ENCODE assay signal across 24 cellular contexts in the genomic region with DNA sequence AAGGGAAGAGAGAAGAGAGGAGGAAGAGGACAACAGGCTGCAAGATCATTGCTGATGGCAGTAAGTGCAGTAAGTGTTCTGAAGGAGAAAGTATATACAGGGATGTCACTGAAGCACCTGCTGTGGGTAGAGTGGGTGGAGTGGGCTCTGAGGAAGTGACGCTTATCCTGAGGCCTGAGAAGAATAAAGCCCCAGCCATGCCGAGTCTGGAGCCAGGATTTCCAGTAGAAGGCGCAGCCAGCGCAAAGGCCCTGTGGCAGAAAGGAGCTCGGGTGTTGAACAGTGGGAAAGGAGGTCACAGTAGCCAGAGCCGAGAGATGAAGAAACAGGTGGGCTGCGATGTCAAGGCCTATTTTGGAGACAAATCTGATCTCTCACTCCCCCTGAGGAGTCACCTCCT. TPM values are rescaled to one million over a fixed set of nuclear protein-coding genes. Genes with fewer than 3 reads are reported as not detected.
DNase-seq lines count a peak whose midpoint lies in the region; ATAC-seq, FAIRE-seq and TF ChIP-seq lines count a peak whose summit lies in the region.
"Had no signal": no experiment of that assay in that cellular context is flagged by ENCODE, and none has a peak within 500 bp of the region (broad histone marks: within the 10 kb centered on the region; RNA-seq: fewer than 3 reads in every experiment).

No MANE protein-coding gene starts in this region.

- no peaks in the 10 kb centered on the region for H3K9me1 ChIP-seq in K562 (ENCODE audit: control insufficient read depth, insufficient read depth, low read length)

- DNase-seq in CD4-positive, alpha-beta memory T cell, result peak in 2 of 5 donors; percentile 35 to 38
- DNase-seq in K562 (ENCODE audit: extremely low read depth in 1 of 4, low spot score in 3 of 4) (peak in 3 of 4 experiments; percentile 3 to 11 (median 4)), GDM1 (lab: John Stamatoyannopoulos, UW) (no peak), HuH-7 (ENCODE audit: low spot score) (no peak)
- DNase-seq: caudate nucleus; DMS79 treated with DMSO at 0.1 percent for 48 hours; head of caudate nucleus; MG63; NCI-H1436; NCI-H524 treated with DMSO at 0.1 percent for 48 hours; SK-N-SH; stimulated activated CD4-positive, alpha-beta T cell treated with anti-CD3 and anti-CD28 coated beads, Interleukin-2, amount 100 ng/mL, for 48 hours; T1000; thyroid gland had no signal

- POLR2A ChIA-PET in CD4-positive, alpha-beta memory T cell (lab: Charles Lee; ENCODE audit: partially characterized antibody), result interaction anchor here (0.8 to 4.7 kb wide), 5 partner anchors 17 to 213 kb away, joined by 3 to 42 read pairs (median 6); a partner anchor contains a TSS
- POLR2A ChIA-PET in K562 (lab: Yijun Ruan, JAX), result interaction anchor here (1.1 kb wide), 1 partner anchor 149 kb away, joined by 4 read pairs; no protein-coding TSS in a partner anchor

- 36% methylated on average over 7 of the region's 7 CpGs for WGBS in K562 (ENCODE audit: insufficient coverage, low coverage, missing lambda C conversion rate)

- no peak for TF ChIP-seq EP300 in K562 (IDR thresholded peaks at IDR 0.05; ENCODE audit: low read length)

- no peaks in the 10 kb centered on the region for H3K79me2 ChIP-seq in K562 (ENCODE audit: control insufficient read depth, insufficient read depth, low read length)

- intact Hi-C loops in CD4-positive, alpha-beta memory T cell (cut with micrococcal nuclease), result loop anchor here (5.0 kb wide), 1 partner anchor 467 kb away; no protein-coding TSS in a partner anchor
- intact Hi-C loops in K562 (cut with micrococcal nuclease), result loop anchor here (2.0 to 5.0 kb wide), 3 partner anchors 151 to 467 kb away; a partner anchor contains a TSS

- H3K36me3 Mint-ChIP-seq in CD4-positive, alpha-beta memory T cell, result no peaks in the 10 kb centered on the region
- H3K36me3 Mint-ChIP-seq in T-helper 1 cell treated with Interleukin-12 subunit alpha and Interleukin-12 subunit beta and Interleukin-4 antibody, amounts not matched to agents 30 μg/mL and 1 μg/mL, for 36 hours (ENCODE audit: low read depth), result no peaks in the 10 kb centered on the region
- H3K36me3 Mint-ChIP-seq: WTC11 had no signal

- H3K9me3 ChIP-seq in BLaER1 (no peaks in the 10 kb centered on the region; the same call in 1 of the 2 replicates), K562 (replicated peaks; ENCODE audit: control insufficient read depth, insufficient read depth, low read depth, low read length) (no peaks in the 10 kb centered on the region)
- H3K9me3 ChIP-seq in CD4-positive, alpha-beta memory T cell (ENCODE audit: control insufficient read depth in 1 of 2, low read length in 2 of 2), result no peaks in the 10 kb centered on the region
- H3K9me3 ChIP-seq: ascending aorta, SK-N-SH, thyroid gland had no signal

- no peak for ATAC-seq in K562
- no peak for ATAC-seq in GM21786 (IDR thresholded peaks at IDR 0.05; ENCODE audit: unreplicated experiment)
- ATAC-seq in GM21825 (IDR thresholded peaks at IDR 0.05; ENCODE audit: unreplicated experiment), result no peak

- H3K4me3 ChIP-seq in BLaER1 (no peak overlapping the region), K562 (no peak overlapping the region)
- H3K4me3 ChIP-seq in CD4-positive, alpha-beta memory T cell (ENCODE audit: low read length in 2 of 2), result no peak overlapping the region
- H3K4me3 ChIP-seq: ascending aorta, GM23338, MG63, smooth muscle cell, thyroid gland had no signal

- in situ Hi-C loops in K562 (cut with MboI), result loop anchor here (5.0 kb wide), 2 partner anchors 152 to 472 kb away; a partner anchor contains a TSS

- TF ChIP-seq POLR2A in K562 (conservative IDR thresholded peaks at IDR 0.05), result no peak

- peak overlapping the region in 4 of 7 donors; percentile 57 to 79 (median 64) for H3K27ac Mint-ChIP-seq in CD4-positive, alpha-beta memory T cell
- H3K27ac Mint-ChIP-seq in T-helper 1 cell treated with Interleukin-12 subunit alpha and Interleukin-12 subunit beta and Interleukin-4 antibody, amounts not matched to agents 30 μg/mL and 1 μg/mL, for 36 hours, result peak overlapping the region; percentile 79
- H3K27ac Mint-ChIP-seq: GM23338; stimulated activated naive CD8-positive, alpha-beta T cell treated with anti-CD3 and anti-CD28 coated beads, Interleukin-15, Interleukin-2, amounts not matched to agents 100 ng/mL and 50 ng/mL, for 24 hours; WTC11 had no signal

- H3K27me3 ChIP-seq in BLaER1 (no peaks in the 10 kb centered on the region), K562 (ENCODE audit: control insufficient read depth in 2 of 2, insufficient read depth in 2 of 2, low read length in 2 of 2) (peaks cover 0 to 11% of the 10 kb centered on the region in 2 experiments; a peak in 2 of 5 replicates)
- no peaks in the 10 kb centered on the region for H3K27me3 ChIP-seq in CD4-positive, alpha-beta memory T cell (ENCODE audit: insufficient read depth, low read length)
- H3K27me3 ChIP-seq: ascending aorta, thyroid gland had no signal

- H3K27ac ChIP-seq in BLaER1, result no peak overlapping the region
- H3K27ac ChIP-seq in CD4-positive, alpha-beta memory T cell (ENCODE audit: low read depth, low read length), result no peak overlapping the region
- no peak overlapping the region for H3K27ac ChIP-seq in K562 (ENCODE audit: extremely low read depth, low read depth, low read length)
- H3K27ac ChIP-seq: ascending aorta, HL-60, thyroid gland had no signal

- H3K4me2 ChIP-seq in BLaER1 (peak overlapping the region; percentile 66), K562 (ENCODE audit: insufficient read depth, low read length) (no peak overlapping the region)
- H3K4me2 ChIP-seq: SK-N-SH, smooth muscle cell had no signal

- H3K9ac ChIP-seq in BLaER1 (no peak overlapping the region), K562 (ENCODE audit: insufficient read depth in 1 of 2, low read depth in 2 of 2, low read length in 2 of 2) (no peak overlapping the region)
- H3K9ac ChIP-seq: SK-N-SH had no signal

- TF ChIP-seq CTCF in K562 (IDR thresholded peaks at IDR 0.05 in 2 of 3, conservative IDR thresholded peaks at IDR 0.05 in 1 of 3; ENCODE audit: insufficient read depth in 2 of 3, low read depth in 1 of 3, low read length in 3 of 3), result no peak

- H3K4me3 Mint-ChIP-seq in CD4-positive, alpha-beta memory T cell, result peak overlapping the region in 1 of 8 donors; percentile 63
- H3K4me3 Mint-ChIP-seq in T-helper 1 cell treated with Interleukin-12 subunit alpha and Interleukin-12 subunit beta and Interleukin-4 antibody, amounts not matched to agents 30 μg/mL and 1 μg/mL, for 36 hours, result peak overlapping the region; percentile 26
- H3K4me3 Mint-ChIP-seq: GM23338, WTC11 had no signal

- H3K36me3 ChIP-seq in BLaER1 (no peaks in the 10 kb centered on the region; the same call in 1 of the 2 replicates), K562 (ENCODE audit: control insufficient read depth, insufficient read depth, low read length) (no peaks in the 10 kb centered on the region)
- no peaks in the 10 kb centered on the region for H3K36me3 ChIP-seq in CD4-positive, alpha-beta memory T cell (ENCODE audit: insufficient read depth, low read length)
- H3K36me3 ChIP-seq: ascending aorta, MG63, thyroid gland had no signal

- H3K4me1 ChIP-seq in BLaER1 (peaks cover 46% of the 10 kb centered on the region), K562 (replicated peaks in 1 of 2; ENCODE audit: control insufficient read depth in 2 of 2, insufficient read depth in 2 of 2, low read length in 2 of 2) (peaks cover 6 to 24% of the 10 kb centered on the region in 2 experiments; a peak in 3 of 5 replicates)
- peaks cover 39% of the 10 kb centered on the region for H3K4me1 ChIP-seq in CD4-positive, alpha-beta memory T cell (ENCODE audit: insufficient read depth, low read length)
- H3K4me1 ChIP-seq: ascending aorta had no signal

- H2AFZ ChIP-seq in K562 (ENCODE audit: low read depth, low read length), result no peak overlapping the region
- H2AFZ ChIP-seq: GM23338 had no signal

- BruUV-seq in K562 (replicated peaks; lab: Mats Ljungman, UMichigan), result no TSS peak

- no peaks in the 10 kb centered on the region for H4K20me1 ChIP-seq in BLaER1
- no peaks in the 10 kb centered on the region; the same call in 1 of the 2 replicates for H4K20me1 ChIP-seq in K562 (replicated peaks; ENCODE audit: control insufficient read depth, insufficient read depth, low read length)

- CTCF ChIA-PET in CD4-positive, alpha-beta memory T cell (lab: Charles Lee; ENCODE audit: partially characterized antibody), result interaction anchor here (1.3 to 6.9 kb wide), 20 partner anchors 13 to 470 kb away, joined by 3 to 98 read pairs (median 10); a partner anchor contains a TSS
- CTCF ChIA-PET in K562 (lab: Yijun Ruan, JAX; ENCODE audit: low intra/inter-chr PET ratio), result interaction anchor here (1.0 to 2.1 kb wide), 2 partner anchors 151 to 469 kb away, joined by 6 to 9 read pairs; no protein-coding TSS in a partner anchor

- no peak for TF ChIP-seq RAD21 in K562 (CRISPR knock-in tag; conservative IDR thresholded peaks at IDR 0.05 in 1 of 2, IDR thresholded peaks at IDR 0.05 in 1 of 2)

- no peaks in the 10 kb centered on the region for H3K27me3 Mint-ChIP-seq in CD4-positive, alpha-beta memory T cell
- no peaks in the 10 kb centered on the region for H3K27me3 Mint-ChIP-seq in T-helper 1 cell treated with Interleukin-12 subunit alpha and Interleukin-12 subunit beta and Interleukin-4 antibody, amounts not matched to agents 30 μg/mL and 1 μg/mL, for 36 hours (ENCODE audit: low read depth)
- H3K27me3 Mint-ChIP-seq: stimulated activated naive CD8-positive, alpha-beta T cell treated with anti-CD3 and anti-CD28 coated beads, Interleukin-15, Interleukin-2, amounts not matched to agents 100 ng/mL and 50 ng/mL, for 24 hours had no signal

- H3K9me3 Mint-ChIP-seq in CD4-positive, alpha-beta memory T cell, result no peaks in the 10 kb centered on the region
- H3K9me3 Mint-ChIP-seq in T-helper 1 cell treated with Interleukin-12 subunit alpha and Interleukin-12 subunit beta and Interleukin-4 antibody, amounts not matched to agents 30 μg/mL and 1 μg/mL, for 36 hours, result no peaks in the 10 kb centered on the region
- H3K9me3 Mint-ChIP-seq: GM23338; stimulated activated naive CD8-positive, alpha-beta T cell treated with anti-CD3 and anti-CD28 coated beads, Interleukin-15, Interleukin-2, amounts not matched to agents 100 ng/mL and 50 ng/mL, for 24 hours; WTC11 had no signal

- no peak for FAIRE-seq in K562 (lab: Jason Lieb, UNC)

- H3K4me1 Mint-ChIP-seq in CD4-positive, alpha-beta memory T cell, result peaks cover 14 to 35% (median 26%) of the 10 kb centered on the region in 4 donors
- peaks cover 18% of the 10 kb centered on the region for H3K4me1 Mint-ChIP-seq in T-helper 1 cell treated with Interleukin-12 subunit alpha and Interleukin-12 subunit beta and Interleukin-4 antibody, amounts not matched to agents 30 μg/mL and 1 μg/mL, for 36 hours (ENCODE audit: low read depth)

RNA-seq across cellular contexts. Expression of a gene that starts 31.8 kb away (rescaled TPM):
- 100 to 1,000 TPM; 170 to 173 TPM for total RNA-seq in CD4-positive, alpha-beta memory T cell
- 100 to 1,000 TPM; 211 to 275 TPM for polyA plus RNA-seq in CD4-positive, alpha-beta memory T cell
- 133 and 378 TPM in 2 replicates for total RNA-seq in K562 (2011; cell fraction: chromatin; rRNA removed; ENCODE audit: low replicate concordance)
- total RNA-seq in K562 (2011; cell fraction: nucleolus; rRNA removed), result 188 and 218 TPM in 2 replicates
- 153 and 170 TPM in 2 replicates for total RNA-seq in K562 (2011; cell fraction: nucleoplasm; rRNA removed)
- 31.1 and 34.2 TPM in 2 replicates for total RNA-seq in K562 (2014; rRNA removed)
- total RNA-seq in K562 (2014; rRNA removed; fragmentation: Illumina TruSeq; extraction: Trizol), result 8.3 and 10.0 TPM in 2 replicates
- total RNA-seq in K562 (2015; rRNA removed; fragmentation: Illumina TruSeq; extraction: Trizol), result 11.4 and 11.9 TPM in 2 replicates
- 58.2 and 68.9 TPM in 2 replicates for total RNA-seq in K562 (2021)
- 15.6 and 30.7 TPM in 2 replicates for polyA plus RNA-seq in K562 (2011; rRNA removed)
- polyA plus RNA-seq in K562 (2011; cell fraction: cytosol; rRNA removed), result 15.4 and 18.5 TPM in 2 replicates
- 97.7 and 167 TPM in 2 replicates for polyA plus RNA-seq in K562 (2011; cell fraction: nucleus; rRNA removed)
- 50.5 and 78.5 TPM in 2 replicates for polyA plus RNA-seq in K562 (2012)
- polyA plus RNA-seq in K562 (2014; fragmentation: Illumina TruSeq; extraction: Trizol), result 32.2 and 45.4 TPM in 2 replicates
- 1 to 10 TPM; 2.5 to 3.1 TPM for polyA plus RNA-seq in K562 (2014; fragmentation: Nextera tagmentation; extraction: Ambion mirVana)
- 28.2 and 35.7 TPM in 2 replicates for polyA plus RNA-seq in K562 (2014; rRNA removed)
- polyA minus RNA-seq in K562 (2011; rRNA and poly(A)+ RNA removed), result 22.6 and 23.8 TPM in 2 replicates
- polyA minus RNA-seq in K562 (2011; cell fraction: cytosol; rRNA and poly(A)+ RNA removed), result 20.7 and 23.5 TPM in 2 replicates
- polyA minus RNA-seq in K562 (2011; cell fraction: nucleus; rRNA and poly(A)+ RNA removed), result 38.5 and 43.3 TPM in 2 replicates

Comparison
In these comparisons a context has a peak if more than half of its experiments do, and no peak if none do; other contexts are left out.
1. DNase-seq: peak in K562 (3 of 4); none in GDM1 (single experiment) and HuH-7 (single experiment).